In the genomic region with DNA sequence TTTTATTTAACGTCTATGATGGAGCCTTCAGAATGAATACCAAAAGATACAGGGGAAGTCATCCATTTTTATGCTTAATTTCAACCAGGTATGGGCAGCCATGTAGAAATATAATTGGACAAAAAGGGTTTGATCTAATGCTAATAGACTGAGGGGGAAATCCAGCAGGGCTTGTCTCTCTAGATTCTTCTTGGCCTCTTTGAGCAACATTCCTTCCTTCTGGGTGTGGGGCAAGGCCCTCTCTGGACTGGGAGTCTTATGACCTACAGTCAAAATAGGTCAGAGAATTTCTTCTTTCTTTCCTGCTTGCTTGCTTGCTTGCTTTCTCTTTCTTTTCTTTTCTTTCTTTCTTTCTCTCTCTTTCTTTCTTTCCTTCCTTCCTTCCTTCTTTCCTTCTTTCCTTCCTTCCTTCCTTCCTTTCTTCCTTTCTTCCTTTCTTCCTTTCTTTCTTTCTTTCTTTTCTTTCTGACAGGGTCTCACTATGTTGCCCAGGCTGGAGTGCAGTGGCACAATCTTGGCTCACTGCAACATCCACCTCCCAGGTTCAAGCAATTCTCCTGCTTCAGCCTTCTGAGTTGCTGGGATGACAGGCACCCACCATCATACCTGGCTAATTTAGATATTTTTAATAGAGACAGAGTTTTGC, we compare ENCODE assay signal across 7 cellular contexts. TPM values are rescaled to one million over a fixed set of nuclear protein-coding genes. Genes with fewer than 3 reads are reported as not detected.
"Had no signal": no experiment of that assay in that cellular context is flagged by ENCODE, and none has a peak within 500 bp of the region (broad histone marks: within the 10 kb centered on the region; RNA-seq: fewer than 3 reads in every experiment).

No MANE protein-coding gene starts in this region.

RNA-seq across cellular contexts. Expression of a gene that starts 11.6 kb away (rescaled TPM):
- total RNA-seq: cardiac muscle cell, mammary epithelial cell, mucosa of gallbladder, myocyte, osteoblast, pulmonary artery endothelial cell had no signal
- polyA plus RNA-seq: cardiac muscle cell, mammary epithelial cell had no signal

RNA-seq across cellular contexts. Expression of a gene that starts 36.3 kb away (rescaled TPM):
- total RNA-seq: gastroesophageal sphincter had no signal
